ENCODE assay signal across 1 cellular context in the genomic region with DNA sequence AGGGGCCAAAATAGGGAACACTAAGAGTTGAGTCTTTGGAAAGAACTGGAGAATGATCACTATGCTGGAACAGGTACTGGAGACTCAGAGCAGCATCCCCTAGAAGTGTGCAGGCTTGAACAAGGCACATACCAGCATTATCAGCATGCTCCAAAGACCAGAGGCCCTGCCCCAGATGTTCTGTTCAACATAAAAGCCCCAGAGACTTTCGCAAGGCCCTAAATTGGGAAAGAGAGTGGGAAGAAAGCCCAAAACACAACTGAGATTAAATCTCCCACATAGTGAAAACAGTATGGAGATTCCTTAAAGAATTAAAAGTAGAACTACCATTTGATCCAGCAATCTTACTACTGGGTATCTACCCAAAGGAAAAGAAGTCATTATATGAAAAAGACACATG.
TF ChIP-seq lines count a peak whose summit lies in the region.

No MANE protein-coding gene starts in this region.

TF ChIP-seq in HepG2, 621 proteins besides CTCF, POLR2A, EP300 and RAD21:
- no peak for TF ChIP-seq REPIN1 (CRISPR knock-in tag; IDR thresholded peaks at IDR 0.05; ENCODE audit: borderline replicate concordance, low read depth)
- TF ChIP-seq, protein P1, sequence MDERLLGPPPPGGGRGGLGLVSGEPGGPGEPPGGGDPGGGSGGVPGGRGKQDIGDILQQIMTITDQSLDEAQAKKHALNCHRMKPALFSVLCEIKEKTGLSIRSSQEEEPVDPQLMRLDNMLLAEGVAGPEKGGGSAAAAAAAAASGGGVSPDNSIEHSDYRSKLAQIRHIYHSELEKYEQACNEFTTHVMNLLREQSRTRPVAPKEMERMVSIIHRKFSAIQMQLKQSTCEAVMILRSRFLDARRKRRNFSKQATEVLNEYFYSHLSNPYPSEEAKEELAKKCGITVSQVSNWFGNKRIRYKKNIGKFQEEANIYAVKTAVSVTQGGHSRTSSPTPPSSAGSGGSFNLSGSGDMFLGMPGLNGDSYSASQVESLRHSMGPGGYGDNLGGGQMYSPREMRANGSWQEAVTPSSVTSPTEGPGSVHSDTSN (CRISPR knock-in tag; IDR thresholded peaks at IDR 0.05) = no peak
- no peak for TF ChIP-seq ZNF841 (CRISPR knock-in tag; IDR thresholded peaks at IDR 0.05; ENCODE audit: borderline replicate concordance)
- TF ChIP-seq, protein P2, sequence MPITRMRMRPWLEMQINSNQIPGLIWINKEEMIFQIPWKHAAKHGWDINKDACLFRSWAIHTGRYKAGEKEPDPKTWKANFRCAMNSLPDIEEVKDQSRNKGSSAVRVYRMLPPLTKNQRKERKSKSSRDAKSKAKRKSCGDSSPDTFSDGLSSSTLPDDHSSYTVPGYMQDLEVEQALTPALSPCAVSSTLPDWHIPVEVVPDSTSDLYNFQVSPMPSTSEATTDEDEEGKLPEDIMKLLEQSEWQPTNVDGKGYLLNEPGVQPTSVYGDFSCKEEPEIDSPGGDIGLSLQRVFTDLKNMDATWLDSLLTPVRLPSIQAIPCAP (CRISPR knock-in tag; IDR thresholded peaks at IDR 0.05; ENCODE audit: low read depth) = no peak
- no peak for TF ChIP-seq KDM5A (IDR thresholded peaks at IDR 0.05; ENCODE audit: borderline replicate concordance, low read length)
- TF ChIP-seq, protein P3, sequence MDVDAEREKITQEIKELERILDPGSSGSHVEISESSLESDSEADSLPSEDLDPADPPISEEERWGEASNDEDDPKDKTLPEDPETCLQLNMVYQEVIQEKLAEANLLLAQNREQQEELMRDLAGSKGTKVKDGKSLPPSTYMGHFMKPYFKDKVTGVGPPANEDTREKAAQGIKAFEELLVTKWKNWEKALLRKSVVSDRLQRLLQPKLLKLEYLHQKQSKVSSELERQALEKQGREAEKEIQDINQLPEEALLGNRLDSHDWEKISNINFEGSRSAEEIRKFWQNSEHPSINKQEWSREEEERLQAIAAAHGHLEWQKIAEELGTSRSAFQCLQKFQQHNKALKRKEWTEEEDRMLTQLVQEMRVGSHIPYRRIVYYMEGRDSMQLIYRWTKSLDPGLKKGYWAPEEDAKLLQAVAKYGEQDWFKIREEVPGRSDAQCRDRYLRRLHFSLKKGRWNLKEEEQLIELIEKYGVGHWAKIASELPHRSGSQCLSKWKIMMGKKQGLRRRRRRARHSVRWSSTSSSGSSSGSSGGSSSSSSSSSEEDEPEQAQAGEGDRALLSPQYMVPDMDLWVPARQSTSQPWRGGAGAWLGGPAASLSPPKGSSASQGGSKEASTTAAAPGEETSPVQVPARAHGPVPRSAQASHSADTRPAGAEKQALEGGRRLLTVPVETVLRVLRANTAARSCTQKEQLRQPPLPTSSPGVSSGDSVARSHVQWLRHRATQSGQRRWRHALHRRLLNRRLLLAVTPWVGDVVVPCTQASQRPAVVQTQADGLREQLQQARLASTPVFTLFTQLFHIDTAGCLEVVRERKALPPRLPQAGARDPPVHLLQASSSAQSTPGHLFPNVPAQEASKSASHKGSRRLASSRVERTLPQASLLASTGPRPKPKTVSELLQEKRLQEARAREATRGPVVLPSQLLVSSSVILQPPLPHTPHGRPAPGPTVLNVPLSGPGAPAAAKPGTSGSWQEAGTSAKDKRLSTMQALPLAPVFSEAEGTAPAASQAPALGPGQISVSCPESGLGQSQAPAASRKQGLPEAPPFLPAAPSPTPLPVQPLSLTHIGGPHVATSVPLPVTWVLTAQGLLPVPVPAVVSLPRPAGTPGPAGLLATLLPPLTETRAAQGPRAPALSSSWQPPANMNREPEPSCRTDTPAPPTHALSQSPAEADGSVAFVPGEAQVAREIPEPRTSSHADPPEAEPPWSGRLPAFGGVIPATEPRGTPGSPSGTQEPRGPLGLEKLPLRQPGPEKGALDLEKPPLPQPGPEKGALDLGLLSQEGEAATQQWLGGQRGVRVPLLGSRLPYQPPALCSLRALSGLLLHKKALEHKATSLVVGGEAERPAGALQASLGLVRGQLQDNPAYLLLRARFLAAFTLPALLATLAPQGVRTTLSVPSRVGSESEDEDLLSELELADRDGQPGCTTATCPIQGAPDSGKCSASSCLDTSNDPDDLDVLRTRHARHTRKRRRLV (CRISPR knock-in tag; IDR thresholded peaks at IDR 0.05) = no peak
- no peak for TF ChIP-seq CHCHD3 (CRISPR knock-in tag; IDR thresholded peaks at IDR 0.05)
- no peak for TF ChIP-seq CBX2 (IDR thresholded peaks at IDR 0.05; ENCODE audit: low read depth, low read length)
- TF ChIP-seq CBX2 (CRISPR knock-in tag; IDR thresholded peaks at IDR 0.05; ENCODE audit: low read depth) = no peak
- TF ChIP-seq ZZZ3 (CRISPR knock-in tag; IDR thresholded peaks at IDR 0.05; ENCODE audit: borderline replicate concordance) = no peak
- TF ChIP-seq, protein P4, sequence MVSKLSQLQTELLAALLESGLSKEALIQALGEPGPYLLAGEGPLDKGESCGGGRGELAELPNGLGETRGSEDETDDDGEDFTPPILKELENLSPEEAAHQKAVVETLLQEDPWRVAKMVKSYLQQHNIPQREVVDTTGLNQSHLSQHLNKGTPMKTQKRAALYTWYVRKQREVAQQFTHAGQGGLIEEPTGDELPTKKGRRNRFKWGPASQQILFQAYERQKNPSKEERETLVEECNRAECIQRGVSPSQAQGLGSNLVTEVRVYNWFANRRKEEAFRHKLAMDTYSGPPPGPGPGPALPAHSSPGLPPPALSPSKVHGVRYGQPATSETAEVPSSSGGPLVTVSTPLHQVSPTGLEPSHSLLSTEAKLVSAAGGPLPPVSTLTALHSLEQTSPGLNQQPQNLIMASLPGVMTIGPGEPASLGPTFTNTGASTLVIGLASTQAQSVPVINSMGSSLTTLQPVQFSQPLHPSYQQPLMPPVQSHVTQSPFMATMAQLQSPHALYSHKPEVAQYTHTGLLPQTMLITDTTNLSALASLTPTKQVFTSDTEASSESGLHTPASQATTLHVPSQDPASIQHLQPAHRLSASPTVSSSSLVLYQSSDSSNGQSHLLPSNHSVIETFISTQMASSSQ (IDR thresholded peaks at IDR 0.05; ENCODE audit: low read depth) = no peak
- TF ChIP-seq, protein P4 (CRISPR knock-in tag; IDR thresholded peaks at IDR 0.05; ENCODE audit: borderline replicate concordance) = no peak
- TF ChIP-seq, protein P5, sequence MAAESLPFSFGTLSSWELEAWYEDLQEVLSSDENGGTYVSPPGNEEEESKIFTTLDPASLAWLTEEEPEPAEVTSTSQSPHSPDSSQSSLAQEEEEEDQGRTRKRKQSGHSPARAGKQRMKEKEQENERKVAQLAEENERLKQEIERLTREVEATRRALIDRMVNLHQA (CRISPR knock-in tag; IDR thresholded peaks at IDR 0.05) = no peak
- TF ChIP-seq, protein P6, sequence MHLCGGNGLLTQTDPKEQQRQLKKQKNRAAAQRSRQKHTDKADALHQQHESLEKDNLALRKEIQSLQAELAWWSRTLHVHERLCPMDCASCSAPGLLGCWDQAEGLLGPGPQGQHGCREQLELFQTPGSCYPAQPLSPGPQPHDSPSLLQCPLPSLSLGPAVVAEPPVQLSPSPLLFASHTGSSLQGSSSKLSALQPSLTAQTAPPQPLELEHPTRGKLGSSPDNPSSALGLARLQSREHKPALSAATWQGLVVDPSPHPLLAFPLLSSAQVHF (CRISPR knock-in tag; IDR thresholded peaks at IDR 0.05) = no peak
- no peak for TF ChIP-seq ZFP36 (IDR thresholded peaks at IDR 0.05; ENCODE audit: borderline replicate concordance, low read depth, low read length, partially characterized antibody)
- TF ChIP-seq, protein P7, sequence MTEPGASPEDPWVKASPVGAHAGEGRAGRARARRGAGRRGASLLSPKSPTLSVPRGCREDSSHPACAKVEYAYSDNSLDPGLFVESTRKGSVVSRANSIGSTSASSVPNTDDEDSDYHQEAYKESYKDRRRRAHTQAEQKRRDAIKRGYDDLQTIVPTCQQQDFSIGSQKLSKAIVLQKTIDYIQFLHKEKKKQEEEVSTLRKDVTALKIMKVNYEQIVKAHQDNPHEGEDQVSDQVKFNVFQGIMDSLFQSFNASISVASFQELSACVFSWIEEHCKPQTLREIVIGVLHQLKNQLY (CRISPR knock-in tag; IDR thresholded peaks at IDR 0.05) = no peak
- TF ChIP-seq PPARG (CRISPR knock-in tag; conservative IDR thresholded peaks at IDR 0.05) = no peak
- TF ChIP-seq ZNF337 (CRISPR knock-in tag; IDR thresholded peaks at IDR 0.05; ENCODE audit: borderline replicate concordance, low read depth) = no peak
- TF ChIP-seq SALL2 (CRISPR knock-in tag; IDR thresholded peaks at IDR 0.05) = no peak
- no peak for TF ChIP-seq ZNF143 (CRISPR knock-in tag; IDR thresholded peaks at IDR 0.05)
- TF ChIP-seq, protein P8, sequence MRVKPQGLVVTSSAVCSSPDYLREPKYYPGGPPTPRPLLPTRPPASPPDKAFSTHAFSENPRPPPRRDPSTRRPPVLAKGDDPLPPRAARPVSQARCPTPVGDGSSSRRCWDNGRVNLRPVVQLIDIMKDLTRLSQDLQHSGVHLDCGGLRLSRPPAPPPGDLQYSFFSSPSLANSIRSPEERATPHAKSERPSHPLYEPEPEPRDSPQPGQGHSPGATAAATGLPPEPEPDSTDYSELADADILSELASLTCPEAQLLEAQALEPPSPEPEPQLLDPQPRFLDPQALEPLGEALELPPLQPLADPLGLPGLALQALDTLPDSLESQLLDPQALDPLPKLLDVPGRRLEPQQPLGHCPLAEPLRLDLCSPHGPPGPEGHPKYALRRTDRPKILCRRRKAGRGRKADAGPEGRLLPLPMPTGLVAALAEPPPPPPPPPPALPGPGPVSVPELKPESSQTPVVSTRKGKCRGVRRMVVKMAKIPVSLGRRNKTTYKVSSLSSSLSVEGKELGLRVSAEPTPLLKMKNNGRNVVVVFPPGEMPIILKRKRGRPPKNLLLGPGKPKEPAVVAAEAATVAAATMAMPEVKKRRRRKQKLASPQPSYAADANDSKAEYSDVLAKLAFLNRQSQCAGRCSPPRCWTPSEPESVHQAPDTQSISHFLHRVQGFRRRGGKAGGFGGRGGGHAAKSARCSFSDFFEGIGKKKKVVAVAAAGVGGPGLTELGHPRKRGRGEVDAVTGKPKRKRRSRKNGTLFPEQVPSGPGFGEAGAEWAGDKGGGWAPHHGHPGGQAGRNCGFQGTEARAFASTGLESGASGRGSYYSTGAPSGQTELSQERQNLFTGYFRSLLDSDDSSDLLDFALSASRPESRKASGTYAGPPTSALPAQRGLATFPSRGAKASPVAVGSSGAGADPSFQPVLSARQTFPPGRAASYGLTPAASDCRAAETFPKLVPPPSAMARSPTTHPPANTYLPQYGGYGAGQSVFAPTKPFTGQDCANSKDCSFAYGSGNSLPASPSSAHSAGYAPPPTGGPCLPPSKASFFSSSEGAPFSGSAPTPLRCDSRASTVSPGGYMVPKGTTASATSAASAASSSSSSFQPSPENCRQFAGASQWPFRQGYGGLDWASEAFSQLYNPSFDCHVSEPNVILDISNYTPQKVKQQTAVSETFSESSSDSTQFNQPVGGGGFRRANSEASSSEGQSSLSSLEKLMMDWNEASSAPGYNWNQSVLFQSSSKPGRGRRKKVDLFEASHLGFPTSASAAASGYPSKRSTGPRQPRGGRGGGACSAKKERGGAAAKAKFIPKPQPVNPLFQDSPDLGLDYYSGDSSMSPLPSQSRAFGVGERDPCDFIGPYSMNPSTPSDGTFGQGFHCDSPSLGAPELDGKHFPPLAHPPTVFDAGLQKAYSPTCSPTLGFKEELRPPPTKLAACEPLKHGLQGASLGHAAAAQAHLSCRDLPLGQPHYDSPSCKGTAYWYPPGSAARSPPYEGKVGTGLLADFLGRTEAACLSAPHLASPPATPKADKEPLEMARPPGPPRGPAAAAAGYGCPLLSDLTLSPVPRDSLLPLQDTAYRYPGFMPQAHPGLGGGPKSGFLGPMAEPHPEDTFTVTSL (CRISPR knock-in tag; IDR thresholded peaks at IDR 0.05; ENCODE audit: borderline replicate concordance) = no peak
- no peak for TF ChIP-seq MBD4 (IDR thresholded peaks at IDR 0.05; ENCODE audit: borderline replicate concordance, low read length)
